ENCODE assay signal across 1 cellular context in genomic region chr2:3362686-3363085, GRCh38.
TF ChIP-seq lines count a peak whose summit lies in the region.

No MANE protein-coding gene starts in this region.

TF ChIP-seq in WTC11, 78 proteins besides CTCF, POLR2A, EP300 and RAD21 (continued from another document):
- TF ChIP-seq FOXP4 (CRISPR knock-in tag; IDR thresholded peaks at IDR 0.05) (no peak), ATF2 (CRISPR knock-in tag; IDR thresholded peaks at IDR 0.05; ENCODE audit: borderline replicate concordance, low read depth) (no peak), ZNF425 (CRISPR knock-in tag; conservative IDR thresholded peaks at IDR 0.05) (no peak), HMGA2 (CRISPR knock-in tag; IDR thresholded peaks at IDR 0.05) (no peak), NR3C1 (CRISPR knock-in tag; conservative IDR thresholded peaks at IDR 0.05; ENCODE audit: low read depth) (no peak), ZBTB21 (CRISPR knock-in tag; IDR thresholded peaks at IDR 0.05; ENCODE audit: borderline replicate concordance) (no peak), NFATC4 (CRISPR knock-in tag; IDR thresholded peaks at IDR 0.05) (no peak)
TF ChIP-seq in WTC11: peak in this region for 0.
